In genomic region chr2:219485201-219485580, GRCh38 we compare ENCODE assay signal across 20 cellular contexts. TPM values are rescaled to one million over a fixed set of nuclear protein-coding genes. Genes with fewer than 3 reads are reported as not detected.
DNase-seq lines count a peak whose midpoint lies in the region; ATAC-seq and TF ChIP-seq lines count a peak whose summit lies in the region.
"Had no signal": no experiment of that assay in that cellular context is flagged by ENCODE, and none has a peak within 500 bp of the region (broad histone marks: within the 10 kb centered on the region; RNA-seq: fewer than 3 reads in every experiment).

No MANE protein-coding gene starts in this region.

- no peaks in the 10 kb centered on the region for H3K36me3 ChIP-seq in CD8-positive, alpha-beta memory T cell (ENCODE audit: insufficient read depth, low read length)
- H3K36me3 ChIP-seq in iPS-18a (ENCODE audit: control insufficient read depth, low read depth, low read length) (no peaks in the 10 kb centered on the region), sigmoid colon (peaks cover 31 to 79% (median 49%) of the 10 kb centered on the region in 4 donors)
- H3K36me3 ChIP-seq: thyroid gland had no signal

- H3K9me3 ChIP-seq in CD8-positive, alpha-beta memory T cell (ENCODE audit: low read length) = no peaks in the 10 kb centered on the region
- H3K9me3 ChIP-seq in iPS-18a (ENCODE audit: control insufficient read depth, low read depth, low read length) (no peaks in the 10 kb centered on the region), sigmoid colon (no peaks in the 10 kb centered on the region)
- H3K9me3 ChIP-seq: SK-N-SH, thyroid gland had no signal

- intact Hi-C loops in sigmoid colon (cut with DNase I) = no loop called here

- CTCF ChIA-PET in CD8-positive, alpha-beta memory T cell (lab: Charles Lee) = interaction anchor here (1.1 to 6.2 kb wide), 5 partner anchors 11 to 83 kb away, joined by 3 to 26 read pairs (median 4); partner anchors contain the start of gene GMPPA
- CTCF ChIA-PET in T-cell (lab: Charles Lee) = interaction anchor here (0.9 to 1.3 kb wide), 3 partner anchors 9 to 82 kb away, joined by 3 read pairs; no protein-coding TSS in a partner anchor

- H3K9ac ChIP-seq in iPS-18a (ENCODE audit: low read length) = no peak overlapping the region
- H3K9ac ChIP-seq: SK-N-SH had no signal

- in situ Hi-C loops in KBM-7 (cut with MboI; ENCODE audit: low pct_unique_long_range_greater_than_20kb, low sequenced_read_pairs) = no loop called here

- TF ChIP-seq CTCF in sigmoid colon (IDR thresholded peaks at IDR 0.05) = no peak

- 72 to 76% methylated on average over 12 of the region's 12 CpGs for WGBS in sigmoid colon, 2 donors

- H3K4me1 Mint-ChIP-seq in CD8-positive, alpha-beta memory T cell = peaks cover 0 to 16% (median 2%) of the 10 kb centered on the region in 3 donors
- peaks cover 0 to 7% (median 7%) of the 10 kb centered on the region in 3 donors for H3K4me1 Mint-ChIP-seq in T-cell
- H3K4me1 Mint-ChIP-seq: activated CD4-positive, alpha-beta T cell treated with anti-CD3 and anti-CD28 coated beads, Interleukin-2, amount 10 ng/mL, durations not matched to agents 24 days and 14 days; activated CD8-positive, alpha-beta memory T cell treated with anti-CD3 and anti-CD28 coated beads, Interleukin-2, amount 10 ng/mL, durations not matched to agents 7 days and 5 days had no signal

- POLR2A ChIA-PET in CD8-positive, alpha-beta memory T cell (lab: Charles Lee) = no interaction called here
- POLR2A ChIA-PET in T-cell (lab: Charles Lee) = interaction anchor here in 1 of 2 donors (0.6 kb wide), 1 partner anchor 21 kb away, joined by 3 read pairs; no protein-coding TSS in a partner anchor

- no peak overlapping the region for H3K27ac ChIP-seq in CD8-positive, alpha-beta memory T cell (ENCODE audit: low read depth, low read length)
- no peak overlapping the region for H3K27ac ChIP-seq in iPS-18a (ENCODE audit: low read length)
- H3K27ac ChIP-seq in sigmoid colon = peak overlapping the region in 3 of 4 donors; percentile 99
- H3K27ac ChIP-seq: C4-2B, thyroid gland, VCaP had no signal

- TF ChIP-seq EP300 in sigmoid colon (IDR thresholded peaks at IDR 0.05) = no peak

- no peak overlapping the region for H3K4me3 ChIP-seq in CD8-positive, alpha-beta memory T cell (ENCODE audit: low read length)
- H3K4me3 ChIP-seq in iPS-18a (ENCODE audit: low read length) (peak overlapping the region; percentile 44), sigmoid colon (no peak overlapping the region)

- no peak for DNase-seq in CD8-positive, alpha-beta memory T cell
- no peak for DNase-seq in T-cell
- no peak for DNase-seq in sigmoid colon
- DNase-seq in NCI-H1092 treated with DMSO at 0.1 percent for 48 hours (lab: John Stamatoyannopoulos, UW) = no peak
- no peak for DNase-seq in KBM-7
- DNase-seq in SKM-1 (lab: John Stamatoyannopoulos, UW; ENCODE audit: unreplicated experiment) = no peak
- DNase-seq in KG1 (lab: John Stamatoyannopoulos, UW) = no peak
- DNase-seq: activated CD4-positive, alpha-beta T cell treated with anti-CD3 and anti-CD28 coated beads, Interleukin-2, amount 10 ng/mL, durations not matched to agents 24 days and 14 days; activated CD8-positive, alpha-beta memory T cell treated with anti-CD3 and anti-CD28 coated beads, Interleukin-2, amount 10 ng/mL, durations not matched to agents 7 days and 5 days; activated naive CD4-positive, alpha-beta T cell treated with anti-CD3 and anti-CD28 coated beads, Interleukin-2, amount 50 U/mL, for 16 hours; anterior cingulate cortex; cortex of kidney; SK-N-SH; thyroid gland had no signal

- no peaks in the 10 kb centered on the region for H3K4me1 ChIP-seq in CD8-positive, alpha-beta memory T cell (ENCODE audit: insufficient read depth, low read length)
- H3K4me1 ChIP-seq in iPS-18a (ENCODE audit: control insufficient read depth, low read depth, low read length) = peaks cover 23% of the 10 kb centered on the region
- H3K4me1 ChIP-seq in sigmoid colon = peaks cover 0 to 35% (median 29%) of the 10 kb centered on the region in 4 donors

- H3K4me3 Mint-ChIP-seq in CD8-positive, alpha-beta memory T cell = peak overlapping the region; percentile 34 to 82 (median 40)
- peak overlapping the region; percentile 24 to 43 (median 41) for H3K4me3 Mint-ChIP-seq in T-cell
- H3K4me3 Mint-ChIP-seq: activated CD4-positive, alpha-beta T cell treated with anti-CD3 and anti-CD28 coated beads, Interleukin-2, amount 10 ng/mL, durations not matched to agents 24 days and 14 days; activated CD8-positive, alpha-beta memory T cell treated with anti-CD3 and anti-CD28 coated beads, Interleukin-2, amount 10 ng/mL, durations not matched to agents 7 days and 5 days; nephron progenitor cell; stimulated activated naive CD8-positive, alpha-beta T cell treated with anti-CD3 and anti-CD28 coated beads, Interleukin-15, Interleukin-2, amounts not matched to agents 100 ng/mL and 50 ng/mL, for 24 hours had no signal

- peaks cover 22% of the 10 kb centered on the region for H3K27me3 ChIP-seq in CD8-positive, alpha-beta memory T cell (ENCODE audit: insufficient read depth, low read length, poor library complexity, severe bottlenecking)
- H3K27me3 ChIP-seq in iPS-18a (ENCODE audit: control insufficient read depth, insufficient read depth, low read length) (peaks cover 52% of the 10 kb centered on the region), sigmoid colon (peaks cover 5 to 24% (median 6%) of the 10 kb centered on the region in 3 donors)

- TF ChIP-seq POLR2A in sigmoid colon (IDR thresholded peaks at IDR 0.05) = no peak

- ATAC-seq in T-cell (replicated peaks in 1 of 4) = no peak
- ATAC-seq: activated CD8-positive, alpha-beta memory T cell treated with anti-CD3 and anti-CD28 coated beads, Interleukin-2, amount 10 ng/mL, durations not matched to agents 7 days and 5 days; sciatic nerve had no signal

- H3K27ac Mint-ChIP-seq in CD8-positive, alpha-beta memory T cell = no peak overlapping the region
- H3K27ac Mint-ChIP-seq in T-cell = no peak overlapping the region
- H3K27ac Mint-ChIP-seq: activated CD4-positive, alpha-beta T cell treated with anti-CD3 and anti-CD28 coated beads, Interleukin-2, amount 10 ng/mL, durations not matched to agents 24 days and 14 days; activated CD8-positive, alpha-beta memory T cell treated with anti-CD3 and anti-CD28 coated beads, Interleukin-2, amount 10 ng/mL, durations not matched to agents 7 days and 5 days; nephron progenitor cell; stimulated activated naive CD8-positive, alpha-beta T cell treated with anti-CD3 and anti-CD28 coated beads, Interleukin-15, Interleukin-2, amounts not matched to agents 100 ng/mL and 50 ng/mL, for 24 hours had no signal

- H3K27me3 Mint-ChIP-seq in CD8-positive, alpha-beta memory T cell = peaks cover 30 to 61% of the 10 kb centered on the region in 2 donors
- H3K27me3 Mint-ChIP-seq in T-cell = peaks cover 24 to 56% of the 10 kb centered on the region in 2 donors

- no peaks in the 10 kb centered on the region for H3K36me3 Mint-ChIP-seq in CD8-positive, alpha-beta memory T cell
- H3K36me3 Mint-ChIP-seq in T-cell = no peaks in the 10 kb centered on the region
- H3K36me3 Mint-ChIP-seq: activated CD8-positive, alpha-beta memory T cell treated with anti-CD3 and anti-CD28 coated beads, Interleukin-2, amount 10 ng/mL, durations not matched to agents 7 days and 5 days had no signal

- H3K9me3 Mint-ChIP-seq in CD8-positive, alpha-beta memory T cell = no peaks in the 10 kb centered on the region
- H3K9me3 Mint-ChIP-seq in T-cell = no peaks in the 10 kb centered on the region
- H3K9me3 Mint-ChIP-seq: activated CD4-positive, alpha-beta T cell treated with anti-CD3 and anti-CD28 coated beads, Interleukin-2, amount 10 ng/mL, durations not matched to agents 24 days and 14 days; nephron progenitor cell; stimulated activated naive CD8-positive, alpha-beta T cell treated with anti-CD3 and anti-CD28 coated beads, Interleukin-15, Interleukin-2, amounts not matched to agents 100 ng/mL and 50 ng/mL, for 24 hours had no signal

RNA-seq across cellular contexts. Expression of gene GMPPA, which starts 13.5 kb away (rescaled TPM):
- total RNA-seq in CD8-positive, alpha-beta memory T cell = 10 to 100 TPM; 36.9 to 37.1 TPM
- 32.5 TPM for polyA plus RNA-seq in CD8-positive, alpha-beta memory T cell
- total RNA-seq in T-cell (10 to 100 TPM; 20.6 to 47.7 (median 41.3) TPM), sigmoid colon (10 to 100 TPM; 13.9 to 24.7 (median 21.3) TPM)
- polyA plus RNA-seq in sigmoid colon = 10 to 100 TPM; 42.6 to 52.8 (median 44.2) TPM

RNA-seq across cellular contexts. Expression of gene ASIC4, which starts 29.1 kb away (rescaled TPM):
- not detected for total RNA-seq in CD8-positive, alpha-beta memory T cell
- polyA plus RNA-seq in CD8-positive, alpha-beta memory T cell = not detected
- total RNA-seq in T-cell (under 1 TPM in 3 of 5 donors, not detected in 2; 0.09 to 0.35 (median 0.20) TPM), sigmoid colon (under 1 TPM in 1 of 4 donors, not detected in 3; under 0.01 TPM)
- under 1 TPM in 1 of 3 donors, not detected in 2; 0.07 TPM for polyA plus RNA-seq in sigmoid colon
- total RNA-seq: activated CD4-positive, alpha-beta T cell treated with anti-CD3 and anti-CD28 coated beads, Interleukin-2, amount 10 ng/mL, durations not matched to agents 24 days and 14 days; thyroid gland had no signal

RNA-seq across cellular contexts. Expression of gene SPEG, which starts 50.5 kb away (rescaled TPM):
- total RNA-seq in CD8-positive, alpha-beta memory T cell = 1 to 10 TPM in 1 of 2 experiments, under 1 TPM in 1; 0.94 to 1.0 TPM
- 0.48 TPM for polyA plus RNA-seq in CD8-positive, alpha-beta memory T cell
- total RNA-seq in T-cell = 10 to 100 TPM; 13.8 to 23.9 (median 18.9) TPM
- 100 to 1,000 TPM; 123 to 321 (median 194) TPM for total RNA-seq in sigmoid colon
- 10 to 100 TPM in 2 of 3 donors, 1 to 10 TPM in 1; 6.0 to 25.4 (median 13.4) TPM for polyA plus RNA-seq in sigmoid colon

RNA-seq across cellular contexts. Expression of gene CHPF, which starts 58.4 kb away (rescaled TPM):
- 10 to 100 TPM; 32.9 to 36.5 TPM for total RNA-seq in CD8-positive, alpha-beta memory T cell
- polyA plus RNA-seq in CD8-positive, alpha-beta memory T cell = 8.7 TPM
- total RNA-seq in T-cell (10 to 100 TPM in 3 of 5 donors, 1 to 10 TPM in 2; 5.0 to 12.8 (median 10.8) TPM), sigmoid colon (10 to 100 TPM; 12.5 to 39.1 (median 23.5) TPM)
- polyA plus RNA-seq in sigmoid colon = 10 to 100 TPM in 1 of 3 donors, 1 to 10 TPM in 2; 5.5 to 37.3 (median 6.6) TPM

RNA-seq across cellular contexts. Expression of gene TMEM198, which starts 58.6 kb away (rescaled TPM):
- total RNA-seq in CD8-positive, alpha-beta memory T cell = 1 to 10 TPM; 5.2 to 6.0 TPM
- not detected for polyA plus RNA-seq in CD8-positive, alpha-beta memory T cell
- total RNA-seq in T-cell = under 1 TPM; 0.37 to 0.88 (median 0.69) TPM
- 1 to 10 TPM in 3 of 4 donors, under 1 TPM in 1; 0.71 to 3.0 (median 1.6) TPM for total RNA-seq in sigmoid colon
- polyA plus RNA-seq in sigmoid colon = 1 to 10 TPM in 2 of 3 donors, not detected in 1; 1.2 to 3.9 TPM

Comparison
In these comparisons a context has a peak if more than half of its experiments do, and no peak if none do; other contexts are left out.
1. H3K27ac ChIP-seq: peak in sigmoid colon (3 of 4); none in CD8-positive, alpha-beta memory T cell (single experiment) and iPS-18a (single experiment).
2. RNA of gene SPEG, which starts 50.5 kb away (total RNA-seq): 123 to 321 TPM in sigmoid colon and 13.8 to 23.9 TPM in T-cell; 0.94 to 1.0 TPM in CD8-positive, alpha-beta memory T cell; every median in the first group is over 4 times any median in the second.